ENCODE assay signal across 30 cellular contexts in the genomic region with DNA sequence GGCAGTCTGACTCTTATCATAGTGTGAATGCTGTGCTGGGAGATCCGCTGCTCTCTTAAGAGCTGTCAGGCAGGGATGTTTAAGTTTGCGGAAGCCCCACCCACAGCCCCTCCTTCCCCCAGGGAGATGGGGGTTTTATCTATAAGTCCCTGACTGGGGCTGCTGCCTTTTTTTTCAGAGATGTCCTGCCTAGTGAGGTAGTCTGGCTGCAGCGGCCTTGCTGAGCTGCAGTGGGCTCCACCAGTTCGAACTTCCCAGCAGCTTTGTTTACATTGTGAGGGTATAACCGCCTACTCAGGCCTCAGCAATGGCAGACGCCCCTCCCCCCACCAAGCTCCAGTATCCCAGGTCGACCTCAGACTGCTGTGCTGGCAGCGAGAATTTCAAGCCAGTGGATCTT.
"Had no signal": no experiment of that assay in that cellular context is flagged by ENCODE, and none has a peak within 500 bp of the region (broad histone marks: within the 10 kb centered on the region; RNA-seq: fewer than 3 reads in every experiment).

No MANE protein-coding gene starts in this region.

- H3K36me3 Mint-ChIP-seq: stimulated activated effector memory CD8-positive, alpha-beta T cell treated with anti-CD3 and anti-CD28 coated beads, Interleukin-12 subunit alpha, Interleukin-12 subunit beta, amount 100 ng/mL, for 72 hours had no signal

- H3K4me3 Mint-ChIP-seq: memory B cell; mesothelial cell of epicardium; natural killer cell treated with Interleukin-12 subunit alpha and Interleukin-12 subunit beta and Interleukin-15 and Interleukin-18, amount 100 ng/mL, for 72 hours; neural crest cell; stimulated activated effector memory CD8-positive, alpha-beta T cell treated with anti-CD3 and anti-CD28 coated beads, Interleukin-12 subunit alpha, Interleukin-12 subunit beta, amount 100 ng/mL, for 72 hours had no signal

- H3K27me3 Mint-ChIP-seq: memory B cell, naive B cell had no signal

- H3K36me3 ChIP-seq: gastrocnemius medialis, heart left ventricle, prostate gland, sigmoid colon, stomach, thyroid gland, vagina had no signal

- H3K4me1 Mint-ChIP-seq: mesothelial cell of epicardium; neural crest cell; stimulated activated effector memory CD8-positive, alpha-beta T cell treated with anti-CD3 and anti-CD28 coated beads, Interleukin-12 subunit alpha, Interleukin-12 subunit beta, amount 100 ng/mL, for 72 hours had no signal

- H3K27ac ChIP-seq: dorsolateral prefrontal cortex, epithelial cell of prostate, gastrocnemius medialis, heart left ventricle, prostate gland, sigmoid colon, stomach, thyroid gland, vagina had no signal

- H3K9me3 ChIP-seq: prostate gland, thyroid gland had no signal

- DNase-seq: dorsolateral prefrontal cortex; effector CD4-positive, alpha-beta T cell; foreskin fibroblast; gastrocnemius medialis; heart left ventricle; hippocampal formation; kidney; mucosa of descending colon; naive B cell; nucleus accumbens; right cardiac atrium; sigmoid colon; stimulated activated CD4-positive, alpha-beta T cell treated with anti-CD3 and anti-CD28 coated beads, Interleukin-2, amount 100 ng/mL, for 24 hours; stimulated activated CD4-positive, alpha-beta T cell treated with anti-CD3 and anti-CD28 coated beads, Interleukin-4, amount 100 ng/mL, for 24 hours; stimulated activated naive CD4-positive, alpha-beta T cell treated with Interleukin-2 at 50 U/mL for 16 hours; stomach; thyroid gland; trophoblast cell had no signal

- FAIRE-seq: colon, kidney had no signal

- H3K4me1 ChIP-seq: gastrocnemius medialis, heart left ventricle, prostate gland, sigmoid colon, stomach, thyroid gland, vagina had no signal

- ATAC-seq: esophagus mucosa; gastrocnemius medialis; heart left ventricle; left lobe of liver; mucosa of descending colon; natural killer cell treated with Interleukin-12 subunit alpha and Interleukin-12 subunit beta and Interleukin-15 and Interleukin-18, amount 100 ng/mL, for 72 hours; right cardiac atrium; stimulated activated effector memory CD8-positive, alpha-beta T cell treated with anti-CD3 and anti-CD28 coated beads, Interleukin-12 subunit alpha, Interleukin-12 subunit beta, amount 100 ng/mL, for 72 hours had no signal

- H3K4me3 ChIP-seq: dorsolateral prefrontal cortex, gastrocnemius medialis, heart left ventricle, lung, mucosa of descending colon, prostate gland, sigmoid colon, stomach, thyroid gland, vagina had no signal

- H3K27me3 ChIP-seq: dorsolateral prefrontal cortex, gastrocnemius medialis, heart left ventricle, sigmoid colon, stomach, thyroid gland, vagina had no signal

- H3K27ac Mint-ChIP-seq: memory B cell; mesothelial cell of epicardium; natural killer cell treated with Interleukin-12 subunit alpha and Interleukin-12 subunit beta and Interleukin-15 and Interleukin-18, amount 100 ng/mL, for 72 hours; stimulated activated effector memory CD8-positive, alpha-beta T cell treated with anti-CD3 and anti-CD28 coated beads, Interleukin-12 subunit alpha, Interleukin-12 subunit beta, amount 100 ng/mL, for 72 hours had no signal
